In genomic region chr6:714100-714499, GRCh38 we compare ENCODE assay signal across 1 cellular context.
TF ChIP-seq lines count a peak whose summit lies in the region.

No MANE protein-coding gene starts in this region.

TF ChIP-seq in endothelial cell of umbilical vein, 7 proteins besides CTCF, POLR2A, EP300 and RAD21:
- TF ChIP-seq FOS (IDR thresholded peaks at IDR 0.05; ENCODE audit: borderline replicate concordance, insufficient read depth, low read length), result no peak
- no peak for TF ChIP-seq MAX (IDR thresholded peaks at IDR 0.05; ENCODE audit: insufficient read depth, insufficient read length)
- TF ChIP-seq GATA2 (IDR thresholded peaks at IDR 0.05; ENCODE audit: insufficient read depth, insufficient read length, low read depth, low read length), result peak; percentile 61
TF ChIP-seq in endothelial cell of umbilical vein: peak in this region for 1.
